Comparison of ENCODE assay signal across 8 cellular contexts in the genomic region with DNA sequence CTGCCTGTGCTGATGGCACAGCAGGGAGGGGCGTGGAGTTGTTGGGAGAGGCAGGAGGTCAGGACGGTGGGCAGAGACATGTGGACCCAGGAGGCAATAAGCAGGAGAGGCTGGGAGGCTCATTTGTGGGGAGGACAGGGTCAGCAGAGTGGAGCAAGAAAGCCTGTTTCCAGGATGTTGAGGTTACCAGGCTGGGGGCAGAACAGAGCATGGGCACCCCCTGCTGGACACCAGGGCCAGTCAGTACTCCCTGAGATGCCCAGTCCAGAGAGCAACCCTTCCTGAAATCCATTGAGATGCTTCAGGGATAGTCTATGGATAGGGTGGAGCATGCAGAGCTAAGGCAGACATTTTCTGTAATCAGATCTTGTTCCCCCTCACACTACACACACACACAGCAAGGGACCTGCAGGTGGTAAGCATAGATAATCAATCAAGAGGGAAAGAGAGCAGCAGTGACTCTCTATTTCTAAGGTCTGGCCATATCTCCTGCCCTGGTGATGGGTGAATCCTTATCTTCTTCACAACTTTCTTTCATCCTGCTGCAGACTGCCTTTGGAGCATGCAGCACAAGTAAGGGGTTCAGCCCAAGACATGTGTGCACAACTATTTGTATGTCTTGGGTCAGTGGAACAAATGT. TPM values are rescaled to one million over a fixed set of nuclear protein-coding genes. Genes with fewer than 3 reads are reported as not detected.
DNase-seq lines count a peak whose midpoint lies in the region; TF ChIP-seq lines count a peak whose summit lies in the region.

No MANE protein-coding gene starts in this region.

- no peak overlapping the region for H3K4me3 ChIP-seq in brain microvascular endothelial cell (ENCODE audit: low read depth, low read length)

- peaks cover 0 to 2% (median 0%) of the 10 kb centered on the region in 7 donors for H3K9me3 Mint-ChIP-seq in CD14-positive monocyte

- H3K4me3 Mint-ChIP-seq in CD14-positive monocyte = no peak overlapping the region

- in situ Hi-C loops in ACHN (cut with HindIII; ENCODE audit: low pct_ligation_motif_present, low pct_unique_long_range_greater_than_20kb, low sequenced_read_pairs) = no loop called here
- in situ Hi-C loops in brain microvascular endothelial cell (cut with HindIII; ENCODE audit: low pct_ligation_motif_present, low sequenced_read_pairs) = no loop called here

- H3K27ac ChIP-seq in brain microvascular endothelial cell = no peak overlapping the region

- H3K27me3 Mint-ChIP-seq in CD14-positive monocyte (ENCODE audit: low read depth in 3 of 3) = peaks cover 5 to 18% (median 11%) of the 10 kb centered on the region in 3 donors

- DNase-seq in ACHN (peak; percentile 51), GM10266 (ENCODE audit: extremely low spot score) (peak; percentile 53), NCI-H345 treated with DMSO at 0.1 percent for 48 hours (lab: John Stamatoyannopoulos, UW; ENCODE audit: unreplicated experiment) (peak; percentile 22), brain microvascular endothelial cell (peak; percentile 74), iPS-NIHi7 (ENCODE audit: extremely low spot score) (peak; percentile 89), Kasumi-1 (lab: John Stamatoyannopoulos, UW) (no peak), CD14-positive monocyte (ENCODE audit: low spot score) (no peak)
- peak; percentile 3 to 13 for DNase-seq in stimulated activated CD4-positive, alpha-beta T cell treated with anti-CD3 and anti-CD28 coated beads, Interleukin-2, amount 100 ng/mL, for 48 hours

- TF ChIP-seq CTCF in GM10266 (IDR thresholded peaks at IDR 0.05; ENCODE audit: control insufficient read depth, insufficient read depth, low read depth, missing control alignments) = peak; percentile 62
- peak; percentile 94 for TF ChIP-seq CTCF in brain microvascular endothelial cell (IDR thresholded peaks at IDR 0.05; ENCODE audit: low read depth, low read length, missing control alignments)
- no peak for TF ChIP-seq CTCF in CD14-positive monocyte (IDR thresholded peaks at IDR 0.05)

- H3K4me1 Mint-ChIP-seq in CD14-positive monocyte = no peaks in the 10 kb centered on the region

- intact Hi-C loops in CD14-positive monocyte (cut with micrococcal nuclease) = no loop called here

- no peaks in the 10 kb centered on the region for H3K36me3 Mint-ChIP-seq in CD14-positive monocyte

- H3K27me3 ChIP-seq in brain microvascular endothelial cell (replicated peaks) = no peaks in the 10 kb centered on the region

- H3K36me3 ChIP-seq in brain microvascular endothelial cell (replicated peaks) = no peaks in the 10 kb centered on the region

- H3K27ac Mint-ChIP-seq in CD14-positive monocyte = no peak overlapping the region

RNA-seq across cellular contexts. Expression of gene MOCS1, which starts 41.7 kb away (rescaled TPM):
- under 1 TPM; 0.05 to 0.26 TPM for polyA plus RNA-seq in CD14-positive monocyte

Comparison
In these comparisons a context has a peak if more than half of its experiments do, and no peak if none do; other contexts are left out.
1. DNase-seq: peak in ACHN (single experiment), GM10266 (single experiment), NCI-H345 treated with DMSO at 0.1 percent for 48 hours (single experiment), brain microvascular endothelial cell (single experiment), iPS-NIHi7 (single experiment) and stimulated activated CD4-positive, alpha-beta T cell treated with anti-CD3 and anti-CD28 coated beads, Interleukin-2, amount 100 ng/mL, for 48 hours (2 of 2); none in Kasumi-1 (0 of 2) and CD14-positive monocyte (single experiment).